Comparison of ENCODE assay signal across 8 cellular contexts in genomic region chr22:36258750-36259619, GRCh38. TPM values are rescaled to one million over a fixed set of nuclear protein-coding genes. Genes with fewer than 3 reads are reported as not detected.
DNase-seq lines count a peak whose midpoint lies in the region; ATAC-seq and TF ChIP-seq lines count a peak whose summit lies in the region.

No MANE protein-coding gene starts in this region.

- peaks cover 18% of the 10 kb centered on the region for H3K4me1 Mint-ChIP-seq in activated B cell treated with CpG ODN at 0.5 μM for 24 hours

- no peak overlapping the region for H3K4me3 Mint-ChIP-seq in activated B cell treated with CpG ODN at 0.5 μM for 24 hours

- DNase-seq in NCI-H146 (lab: John Stamatoyannopoulos, UW) (peak; percentile 20), NCI-H146 treated with DMSO at 0.1 percent for 48 hours (lab: John Stamatoyannopoulos, UW; ENCODE audit: unreplicated experiment) (no peak), activated B cell treated with CpG ODN at 0.5 μM for 24 hours (no peak), right atrium auricular region (ENCODE audit: low spot score) (no peak), NCI-H1930 (lab: John Stamatoyannopoulos, UW) (no peak), middle frontal gyrus (ENCODE audit: extremely low spot score, low spot score) (no peak), LoVo (ENCODE audit: low spot score) (no peak)
- DNase-seq in stimulated activated CD4-positive, alpha-beta T cell treated with anti-CD3 and anti-CD28 coated beads, Interleukin-4, amount 100 ng/mL, for 1 hour: peak; percentile 10

- CTCF ChIA-PET in activated B cell treated with CpG ODN at 0.5 μM for 24 hours (lab: Charles Lee): no interaction called here

- ATAC-seq in activated B cell treated with CpG ODN at 0.5 μM for 24 hours (ENCODE audit: low read depth): peak; percentile 5

- TF ChIP-seq CTCF in activated B cell treated with CpG ODN at 0.5 μM for 24 hours (IDR thresholded peaks at IDR 0.05) (no peak), right atrium auricular region (IDR thresholded peaks at IDR 0.05) (no peak)

- H3K27ac ChIP-seq in right atrium auricular region: peak overlapping the region; percentile 12 to 62

- no peaks in the 10 kb centered on the region for H3K9me3 Mint-ChIP-seq in activated B cell treated with CpG ODN at 0.5 μM for 24 hours

- H3K9me3 ChIP-seq in right atrium auricular region: no peaks in the 10 kb centered on the region

- H3K4me3 ChIP-seq in right atrium auricular region: no peak overlapping the region

- H3K27me3 ChIP-seq in right atrium auricular region: no peaks in the 10 kb centered on the region

- intact Hi-C loops in activated B cell treated with CpG ODN at 0.5 μM for 24 hours (cut with micrococcal nuclease): no loop called here

- H3K36me3 ChIP-seq in right atrium auricular region: no peaks in the 10 kb centered on the region

- no peaks in the 10 kb centered on the region for H3K27me3 Mint-ChIP-seq in activated B cell treated with CpG ODN at 0.5 μM for 24 hours

- POLR2A ChIA-PET in activated B cell treated with CpG ODN at 0.5 μM for 24 hours (lab: Charles Lee): interaction anchor here (1.1 kb wide), 1 partner anchor 21 kb away, joined by 3 read pairs; no protein-coding TSS in a partner anchor

- H3K4me1 ChIP-seq in right atrium auricular region: peaks cover 0 to 47% of the 10 kb centered on the region in 2 donors

- peaks cover 49% of the 10 kb centered on the region for H3K36me3 Mint-ChIP-seq in activated B cell treated with CpG ODN at 0.5 μM for 24 hours (ENCODE audit: low read depth)

- no peak overlapping the region for H3K27ac Mint-ChIP-seq in activated B cell treated with CpG ODN at 0.5 μM for 24 hours

RNA-seq across cellular contexts. Expression of gene APOL1, which starts 6.1 kb away (rescaled TPM):
- total RNA-seq in activated B cell treated with CpG ODN at 0.5 μM for 24 hours (10.4 and 10.7 TPM in 2 replicates), right atrium auricular region (10 to 100 TPM; 10.7 to 18.1 TPM)

RNA-seq across cellular contexts. Expression of gene APOL2, which starts 19.7 kb away (rescaled TPM):
- 35.7 and 38.3 TPM in 2 replicates for total RNA-seq in activated B cell treated with CpG ODN at 0.5 μM for 24 hours
- total RNA-seq in right atrium auricular region: 10 to 100 TPM; 25.4 to 25.7 TPM

RNA-seq across cellular contexts. Expression of gene APOL4, which starts 57.4 kb away (rescaled TPM):
- total RNA-seq in activated B cell treated with CpG ODN at 0.5 μM for 24 hours (0.05 TPM in 1 of 2 replicates, not detected in the other), right atrium auricular region (1 to 10 TPM in 1 of 2 donors, under 1 TPM in 1; 0.24 to 2.1 TPM)

Comparison
In these comparisons a context has a peak if more than half of its experiments do, and no peak if none do; other contexts are left out.
1. DNase-seq: peak in NCI-H146 (single experiment) and stimulated activated CD4-positive, alpha-beta T cell treated with anti-CD3 and anti-CD28 coated beads, Interleukin-4, amount 100 ng/mL, for 1 hour (single experiment); none in NCI-H146 treated with DMSO at 0.1 percent for 48 hours (single experiment), activated B cell treated with CpG ODN at 0.5 μM for 24 hours (single experiment), right atrium auricular region (single experiment), NCI-H1930 (0 of 2), middle frontal gyrus (single experiment) and LoVo (single experiment).